Comparison of ENCODE assay signal across 1 cellular context in the genomic region with DNA sequence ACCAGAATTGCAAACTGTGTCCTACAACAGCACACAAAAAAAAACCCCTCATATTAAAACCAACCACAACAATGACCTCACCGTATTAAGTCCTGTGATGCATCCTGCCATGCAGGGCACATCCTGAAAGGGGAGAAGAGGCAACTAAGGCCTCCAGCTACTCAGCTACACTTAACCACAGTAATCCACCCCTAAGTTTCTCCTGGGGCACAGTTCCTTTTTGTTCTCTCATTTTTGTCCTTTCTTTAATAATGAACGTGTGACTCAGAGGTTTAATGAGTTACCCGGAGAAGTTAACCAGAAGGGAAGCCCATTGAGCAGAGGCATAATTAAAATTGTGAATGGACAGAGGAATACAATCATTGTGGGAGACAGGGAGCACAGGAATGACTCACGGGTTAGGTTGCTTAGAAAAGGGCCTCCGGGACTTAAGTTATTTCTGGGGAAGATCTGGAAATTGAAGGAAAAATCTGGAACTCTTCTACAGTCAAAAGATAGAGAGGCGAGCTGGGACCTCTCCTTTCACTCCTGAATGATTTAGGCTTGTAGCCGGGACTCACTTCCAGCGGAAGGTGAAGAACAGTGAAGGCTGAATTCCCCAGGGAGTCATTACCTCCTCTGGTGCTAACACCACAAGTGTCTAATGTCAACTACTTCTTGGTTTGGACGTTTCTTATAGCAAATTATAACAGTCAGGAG.
TF ChIP-seq lines count a peak whose summit lies in the region.

No MANE protein-coding gene starts in this region.

TF ChIP-seq in IMR-90, 13 proteins besides CTCF, POLR2A, EP300 and RAD21:
- TF ChIP-seq RCOR1 (IDR thresholded peaks at IDR 0.05; ENCODE audit: insufficient replicate concordance, low read length) (peak; percentile 23), FOS (IDR thresholded peaks at IDR 0.05; ENCODE audit: low read depth, low read length) (peak; percentile 32; the same call in 1 of the 2 replicates), CHD1 (IDR thresholded peaks at IDR 0.05; ENCODE audit: low read depth, low read length) (no peak), MXI1 (IDR thresholded peaks at IDR 0.05; ENCODE audit: borderline replicate concordance, low read depth, low read length) (no peak)
TF ChIP-seq in IMR-90: peak in this region for 2.
